ENCODE assay signal across 20 cellular contexts in the genomic region with DNA sequence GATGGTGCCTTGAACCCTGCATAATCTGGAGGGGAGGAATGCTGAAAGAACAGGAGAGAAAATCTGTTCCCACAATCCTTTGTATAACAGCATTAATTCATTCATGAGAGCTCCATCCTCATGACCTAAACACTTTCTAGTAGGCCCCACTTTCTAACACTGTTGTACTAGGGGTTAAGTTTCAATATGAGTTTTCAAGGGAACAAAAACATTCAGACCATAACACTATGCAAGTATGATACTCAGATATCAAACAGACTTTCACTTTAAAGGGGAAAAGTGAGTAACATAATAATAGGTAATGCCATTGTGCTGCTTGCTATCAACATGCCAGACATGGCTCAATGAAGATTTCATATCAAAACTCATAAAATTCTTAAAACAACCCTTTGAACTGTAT. TPM values are rescaled to one million over a fixed set of nuclear protein-coding genes. Genes with fewer than 3 reads are reported as not detected.
A peak's percentile ranks its signal among the peaks of the same experiment; 100 is the strongest.
DNase-seq lines count a peak whose midpoint lies in the region; ATAC-seq, FAIRE-seq and TF ChIP-seq lines count a peak whose summit lies in the region.
"Had no signal": no experiment of that assay in that cellular context is flagged by ENCODE, and none has a peak within 500 bp of the region (broad histone marks: within the 10 kb centered on the region; RNA-seq: fewer than 3 reads in every experiment).

No MANE protein-coding gene starts in this region.

- peaks cover 0 to 30% (median 12%) of the 10 kb centered on the region in 3 donors for H3K4me1 ChIP-seq in pancreas

- no peaks in the 10 kb centered on the region for H3K9me3 ChIP-seq in pancreas

- no peak for TF ChIP-seq POLR2A in GM18505 (IDR thresholded peaks at IDR 0.05; ENCODE audit: borderline replicate concordance, extremely low read depth, insufficient read depth, insufficient read length)

- H3K4me1 Mint-ChIP-seq in activated naive CD8-positive, alpha-beta T cell treated with anti-CD3 and anti-CD28 coated beads for 36 hours: peaks cover 41% of the 10 kb centered on the region

- H3K4me3 ChIP-seq in pancreas: no peak overlapping the region

- H3K27me3 ChIP-seq in pancreas: no peaks in the 10 kb centered on the region

- TF ChIP-seq CTCF in pancreas (IDR thresholded peaks at IDR 0.05): no peak

- no peaks in the 10 kb centered on the region for H3K36me3 ChIP-seq in pancreas

- peak; percentile 46 for ATAC-seq in GM18505 (IDR thresholded peaks at IDR 0.05; ENCODE audit: unreplicated experiment)
- peak; percentile 60 for ATAC-seq in GM19468 (IDR thresholded peaks at IDR 0.05; ENCODE audit: extremely low read depth, unreplicated experiment)
- peak; percentile 36 for ATAC-seq in HG03108 (IDR thresholded peaks at IDR 0.05; ENCODE audit: unreplicated experiment)
- no peak for ATAC-seq in pancreas
- ATAC-seq in GM21515 (IDR thresholded peaks at IDR 0.05; ENCODE audit: unreplicated experiment): no peak
- ATAC-seq: HCT116 had no signal

- no peak for FAIRE-seq in pancreas (lab: Jason Lieb, UNC)
- FAIRE-seq: keratinocyte had no signal

- H3K27me3 Mint-ChIP-seq in activated naive CD8-positive, alpha-beta T cell treated with anti-CD3 and anti-CD28 coated beads for 36 hours: no peaks in the 10 kb centered on the region
- H3K27me3 Mint-ChIP-seq: activated CD4-positive, alpha-beta memory T cell treated with anti-CD3 and anti-CD28 coated beads for 36 hours; central memory CD8-positive, alpha-beta T cell had no signal

- peak overlapping the region; percentile 21 for H3K27ac Mint-ChIP-seq in activated naive CD8-positive, alpha-beta T cell treated with anti-CD3 and anti-CD28 coated beads for 36 hours
- H3K27ac Mint-ChIP-seq: activated CD4-positive, alpha-beta memory T cell treated with anti-CD3 and anti-CD28 coated beads for 36 hours; activated T-helper 2 cell treated with anti-CD3 and anti-CD28 coated beads, Interferon-gamma antibody, Interleukin-2, Interleukin-4, amounts not matched to agents 10 μg/mL and 5 μg/mL and 100 μg/mL, durations not matched to agents 14 hours and 24 hours and 36 hours had no signal

- no peak for DNase-seq in activated naive CD8-positive, alpha-beta T cell treated with anti-CD3 and anti-CD28 coated beads for 36 hours
- no peak for DNase-seq in posterior vena cava (ENCODE audit: low spot score)
- no peak for DNase-seq in pancreas
- DNase-seq in substantia nigra (lab: John Stamatoyannopoulos, UW): no peak
- DNase-seq: activated CD4-positive, alpha-beta memory T cell treated with anti-CD3 and anti-CD28 coated beads for 36 hours; amniotic stem cell; effector CD8-positive, alpha-beta T cell; mesenchymal stem cell; NCI-H1694 treated with DMSO at 0.1 percent for 48 hours; NK-92 treated with Interleukin-12 subunit alpha and Interleukin-12 subunit beta, amount 100 ng/mL, for 24 hours had no signal

- no peak overlapping the region for H3K4me3 Mint-ChIP-seq in activated naive CD8-positive, alpha-beta T cell treated with anti-CD3 and anti-CD28 coated beads for 36 hours
- H3K4me3 Mint-ChIP-seq: activated CD4-positive, alpha-beta memory T cell treated with anti-CD3 and anti-CD28 coated beads for 36 hours; central memory CD8-positive, alpha-beta T cell; nephron had no signal

- no peak overlapping the region for H3K27ac ChIP-seq in pancreas
- H3K27ac ChIP-seq in substantia nigra (ENCODE audit: low read depth, low read length, poor library complexity, severe bottlenecking): no peak overlapping the region

- H3K9me3 Mint-ChIP-seq in activated naive CD8-positive, alpha-beta T cell treated with anti-CD3 and anti-CD28 coated beads for 36 hours: peaks cover 5% of the 10 kb centered on the region
- H3K9me3 Mint-ChIP-seq: activated CD4-positive, alpha-beta memory T cell treated with anti-CD3 and anti-CD28 coated beads for 36 hours; central memory CD8-positive, alpha-beta T cell had no signal

- peaks cover 10% of the 10 kb centered on the region for H3K36me3 Mint-ChIP-seq in activated naive CD8-positive, alpha-beta T cell treated with anti-CD3 and anti-CD28 coated beads for 36 hours
- H3K36me3 Mint-ChIP-seq: activated CD4-positive, alpha-beta memory T cell treated with anti-CD3 and anti-CD28 coated beads for 36 hours had no signal

- intact Hi-C loops in posterior vena cava (cut with DNase I) (no loop called here), pancreas (cut with DNase I) (no loop called here)

RNA-seq across cellular contexts. Expression of a gene that starts 32.4 kb away (rescaled TPM):
- not detected for total RNA-seq in activated naive CD8-positive, alpha-beta T cell treated with anti-CD3 and anti-CD28 coated beads for 36 hours
- total RNA-seq in posterior vena cava (under 1 TPM in 1 of 2 donors, not detected in 1; 0.43 TPM), pancreas (1 to 10 TPM in 1 of 6 donors, under 1 TPM in 5; 0.35 to 1.2 (median 0.72) TPM)
- under 1 TPM; 0.30 to 0.77 TPM for polyA plus RNA-seq in pancreas
- total RNA-seq: activated CD4-positive, alpha-beta memory T cell treated with anti-CD3 and anti-CD28 coated beads for 36 hours; activated T-helper 2 cell treated with anti-CD3 and anti-CD28 coated beads, Interferon-gamma antibody, Interleukin-2, Interleukin-4, amounts not matched to agents 10 μg/mL and 5 μg/mL and 100 μg/mL, durations not matched to agents 14 hours and 24 hours and 36 hours; MCF 10A had no signal
- polyA plus RNA-seq: keratinocyte had no signal

RNA-seq across cellular contexts. Expression of a gene that starts 42.7 kb away (rescaled TPM):
- 10 to 100 TPM; 85.2 to 86.5 TPM for total RNA-seq in activated naive CD8-positive, alpha-beta T cell treated with anti-CD3 and anti-CD28 coated beads for 36 hours
- 10 to 100 TPM; 72.1 to 95.5 TPM for total RNA-seq in posterior vena cava
- 100 to 1,000 TPM in 1 of 6 donors, 10 to 100 TPM in 5; 35.0 to 117 (median 40.7) TPM for total RNA-seq in pancreas
- 10 to 100 TPM; 23.8 to 46.8 TPM for polyA plus RNA-seq in pancreas

Comparison
In these comparisons a context has a peak if more than half of its experiments do, and no peak if none do; other contexts are left out.
1. ATAC-seq: peak in GM18505 (single experiment), GM19468 (single experiment) and HG03108 (single experiment); none in pancreas (0 of 4) and GM21515 (single experiment).